In the genomic region with DNA sequence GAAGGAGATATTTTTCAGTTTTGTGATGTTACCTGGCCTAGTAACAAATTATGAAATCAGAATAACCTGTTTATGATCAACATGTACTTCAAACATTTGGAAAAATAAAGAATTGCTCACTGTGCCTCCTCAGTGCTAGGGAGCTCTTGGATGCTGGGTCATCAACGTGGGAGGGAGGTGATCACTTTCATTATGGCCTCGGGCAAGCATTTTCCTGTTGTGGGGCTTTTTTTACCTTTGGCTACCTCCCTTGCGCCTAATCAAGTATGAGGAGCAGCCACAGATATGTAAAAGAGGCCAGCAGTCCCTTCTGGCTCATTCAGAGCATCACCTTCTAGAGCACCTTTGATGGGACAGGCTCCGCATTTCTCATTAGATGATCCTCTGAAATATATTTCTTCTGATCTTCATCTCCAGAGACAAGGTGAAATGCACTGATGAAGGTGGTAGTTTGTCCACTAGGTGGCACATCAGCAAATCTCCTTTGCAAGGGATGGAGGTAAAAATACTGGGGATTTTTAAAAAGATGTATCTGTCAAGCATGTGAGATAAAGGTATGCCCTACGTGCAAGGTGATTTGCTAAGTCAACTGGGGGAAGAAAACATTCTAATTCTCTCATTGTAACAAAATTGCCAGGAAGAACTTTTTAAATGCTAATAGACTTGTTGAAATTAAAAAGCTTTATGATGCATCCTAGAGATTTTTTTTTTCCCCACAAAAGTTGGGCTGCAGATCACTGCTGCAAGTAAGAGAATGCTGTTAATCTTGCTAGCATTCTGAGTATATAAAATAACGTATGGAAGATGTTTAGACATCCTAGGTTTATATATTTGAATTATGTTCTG, we compare ENCODE assay signal across 8 cellular contexts.
DNase-seq lines count a peak whose midpoint lies in the region; ATAC-seq and TF ChIP-seq lines count a peak whose summit lies in the region.

No MANE protein-coding gene starts in this region.

- H3K9me3 ChIP-seq in SJCRH30 (replicated peaks) (no peaks in the 10 kb centered on the region), breast epithelium (no peaks in the 10 kb centered on the region), liver (ENCODE audit: control insufficient read depth in 4 of 4, low read length in 3 of 4) (no peaks in the 10 kb centered on the region)

- H3K9ac ChIP-seq in liver (ENCODE audit: low read depth in 1 of 2, low read length in 2 of 2) = no peak overlapping the region

- WGBS in liver = 55% methylated on average over 6 of the region's 6 CpGs
- 34 to 38% methylated on average over 6 of the region's 6 CpGs for WGBS in lower leg skin, 2 donors

- TF ChIP-seq RAD21 in liver (IDR thresholded peaks at IDR 0.05) = peak; percentile 73 to 86

- H3K27me3 ChIP-seq in SJCRH30 = peaks cover 9% of the 10 kb centered on the region
- no peaks in the 10 kb centered on the region for H3K27me3 ChIP-seq in breast epithelium
- no peaks in the 10 kb centered on the region for H3K27me3 ChIP-seq in liver (ENCODE audit: control insufficient read depth in 4 of 4, insufficient read depth in 4 of 4, low read length in 3 of 4)

- TF ChIP-seq CTCF in AG10803 (conservative IDR thresholded peaks at IDR 0.05; ENCODE audit: low read length) = peak; percentile 83
- peak; percentile 71 for TF ChIP-seq CTCF in GM12873 (IDR thresholded peaks at IDR 0.05; ENCODE audit: insufficient read depth, low read depth, low read length, missing control alignments)
- TF ChIP-seq CTCF in breast epithelium (IDR thresholded peaks at IDR 0.05) = peak; percentile 53 to 61 (median 57)
- peak; percentile 53 for TF ChIP-seq CTCF in liver (IDR thresholded peaks at IDR 0.05; ENCODE audit: low read depth, low read length, missing input control)
- no peak for TF ChIP-seq CTCF in lower leg skin (IDR thresholded peaks at IDR 0.05)

- TF ChIP-seq POLR2A in breast epithelium (IDR thresholded peaks at IDR 0.05) = no peak
- no peak for TF ChIP-seq POLR2A in lower leg skin (IDR thresholded peaks at IDR 0.05)

- DNase-seq in AG10803 (ENCODE audit: low read depth) (peak; percentile 48), SJCRH30 (peak; percentile 15 to 65), breast epithelium (ENCODE audit: low spot score in 2 of 2) (no peak), lower leg skin (ENCODE audit: low spot score in 2 of 2) (no peak)
- peak; percentile 36 for DNase-seq in stimulated activated naive CD8-positive, alpha-beta T cell treated with anti-CD3 and anti-CD28 coated beads, Interleukin-15, Interleukin-2, amounts not matched to agents 100 U/mL and 50 U/mL, for 24 hours

- H3K36me3 ChIP-seq in SJCRH30 = no peaks in the 10 kb centered on the region
- no peaks in the 10 kb centered on the region for H3K36me3 ChIP-seq in breast epithelium
- no peaks in the 10 kb centered on the region for H3K36me3 ChIP-seq in liver (ENCODE audit: control insufficient read depth in 4 of 4, insufficient read depth in 3 of 4, low read depth in 1 of 4, low read length in 3 of 4)

- intact Hi-C loops in breast epithelium (cut with DNase I; ENCODE audit: low total_unique reads) (no loop called here), lower leg skin (cut with DNase I; ENCODE audit: low total_unique reads) (no loop called here)

- peak; percentile 53 for ATAC-seq in HG03575 (IDR thresholded peaks at IDR 0.05; ENCODE audit: extremely low read depth, insufficient number of reproducible peaks, low FRiP score, unreplicated experiment)
- no peak for ATAC-seq in stimulated activated naive CD8-positive, alpha-beta T cell treated with anti-CD3 and anti-CD28 coated beads, Interleukin-15, Interleukin-2, amounts not matched to agents 100 U/mL and 50 U/mL, for 24 hours

- H3K27ac ChIP-seq in SJCRH30 (no peak overlapping the region), breast epithelium (no peak overlapping the region), liver (ENCODE audit: low read depth in 1 of 2, low read length in 2 of 2) (no peak overlapping the region)

- H3K4me1 ChIP-seq in SJCRH30 (no peaks in the 10 kb centered on the region), breast epithelium (no peaks in the 10 kb centered on the region), liver (ENCODE audit: control insufficient read depth in 4 of 4, insufficient read depth in 4 of 4, low read length in 3 of 4) (peaks cover 2 to 15% (median 9%) of the 10 kb centered on the region in 4 donors)

- H3K4me3 ChIP-seq in AG10803 (ENCODE audit: low read length) (no peak overlapping the region), SJCRH30 (no peak overlapping the region), breast epithelium (no peak overlapping the region), liver (ENCODE audit: low read depth in 1 of 3, low read length in 3 of 3) (no peak overlapping the region), lower leg skin (ENCODE audit: low read depth, poor library complexity, severe bottlenecking) (no peak overlapping the region)

TF ChIP-seq in liver, 16 proteins besides CTCF, POLR2A, EP300 and RAD21:
- TF ChIP-seq HNF4G (IDR thresholded peaks at IDR 0.05) (no peak), FOXA1 (IDR thresholded peaks at IDR 0.05) (no peak), NR2F2 (IDR thresholded peaks at IDR 0.05) (no peak), RXRA (IDR thresholded peaks at IDR 0.05) (no peak), EGR1 (IDR thresholded peaks at IDR 0.05; ENCODE audit: low read depth in 2 of 2) (no peak), JUND (IDR thresholded peaks at IDR 0.05) (no peak), FOXA2 (IDR thresholded peaks at IDR 0.05) (no peak), HNF4A (conservative IDR thresholded peaks at IDR 0.05) (no peak), YY1 (IDR thresholded peaks at IDR 0.05) (no peak), SP1 (IDR thresholded peaks at IDR 0.05) (no peak), GABPA (IDR thresholded peaks at IDR 0.05 in 1 of 2, conservative IDR thresholded peaks at IDR 0.05 in 1 of 2) (no peak), TAF1 (conservative IDR thresholded peaks at IDR 0.05) (no peak)
- TF ChIP-seq, protein P1, sequence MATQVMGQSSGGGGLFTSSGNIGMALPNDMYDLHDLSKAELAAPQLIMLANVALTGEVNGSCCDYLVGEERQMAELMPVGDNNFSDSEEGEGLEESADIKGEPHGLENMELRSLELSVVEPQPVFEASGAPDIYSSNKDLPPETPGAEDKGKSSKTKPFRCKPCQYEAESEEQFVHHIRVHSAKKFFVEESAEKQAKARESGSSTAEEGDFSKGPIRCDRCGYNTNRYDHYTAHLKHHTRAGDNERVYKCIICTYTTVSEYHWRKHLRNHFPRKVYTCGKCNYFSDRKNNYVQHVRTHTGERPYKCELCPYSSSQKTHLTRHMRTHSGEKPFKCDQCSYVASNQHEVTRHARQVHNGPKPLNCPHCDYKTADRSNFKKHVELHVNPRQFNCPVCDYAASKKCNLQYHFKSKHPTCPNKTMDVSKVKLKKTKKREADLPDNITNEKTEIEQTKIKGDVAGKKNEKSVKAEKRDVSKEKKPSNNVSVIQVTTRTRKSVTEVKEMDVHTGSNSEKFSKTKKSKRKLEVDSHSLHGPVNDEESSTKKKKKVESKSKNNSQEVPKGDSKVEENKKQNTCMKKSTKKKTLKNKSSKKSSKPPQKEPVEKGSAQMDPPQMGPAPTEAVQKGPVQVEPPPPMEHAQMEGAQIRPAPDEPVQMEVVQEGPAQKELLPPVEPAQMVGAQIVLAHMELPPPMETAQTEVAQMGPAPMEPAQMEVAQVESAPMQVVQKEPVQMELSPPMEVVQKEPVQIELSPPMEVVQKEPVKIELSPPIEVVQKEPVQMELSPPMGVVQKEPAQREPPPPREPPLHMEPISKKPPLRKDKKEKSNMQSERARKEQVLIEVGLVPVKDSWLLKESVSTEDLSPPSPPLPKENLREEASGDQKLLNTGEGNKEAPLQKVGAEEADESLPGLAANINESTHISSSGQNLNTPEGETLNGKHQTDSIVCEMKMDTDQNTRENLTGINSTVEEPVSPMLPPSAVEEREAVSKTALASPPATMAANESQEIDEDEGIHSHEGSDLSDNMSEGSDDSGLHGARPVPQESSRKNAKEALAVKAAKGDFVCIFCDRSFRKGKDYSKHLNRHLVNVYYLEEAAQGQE (IDR thresholded peaks at IDR 0.05) = no peak
- TF ChIP-seq, protein P2, sequence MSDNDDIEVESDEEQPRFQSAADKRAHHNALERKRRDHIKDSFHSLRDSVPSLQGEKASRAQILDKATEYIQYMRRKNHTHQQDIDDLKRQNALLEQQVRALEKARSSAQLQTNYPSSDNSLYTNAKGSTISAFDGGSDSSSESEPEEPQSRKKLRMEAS (IDR thresholded peaks at IDR 0.05) = no peak
- TF ChIP-seq, protein P3, sequence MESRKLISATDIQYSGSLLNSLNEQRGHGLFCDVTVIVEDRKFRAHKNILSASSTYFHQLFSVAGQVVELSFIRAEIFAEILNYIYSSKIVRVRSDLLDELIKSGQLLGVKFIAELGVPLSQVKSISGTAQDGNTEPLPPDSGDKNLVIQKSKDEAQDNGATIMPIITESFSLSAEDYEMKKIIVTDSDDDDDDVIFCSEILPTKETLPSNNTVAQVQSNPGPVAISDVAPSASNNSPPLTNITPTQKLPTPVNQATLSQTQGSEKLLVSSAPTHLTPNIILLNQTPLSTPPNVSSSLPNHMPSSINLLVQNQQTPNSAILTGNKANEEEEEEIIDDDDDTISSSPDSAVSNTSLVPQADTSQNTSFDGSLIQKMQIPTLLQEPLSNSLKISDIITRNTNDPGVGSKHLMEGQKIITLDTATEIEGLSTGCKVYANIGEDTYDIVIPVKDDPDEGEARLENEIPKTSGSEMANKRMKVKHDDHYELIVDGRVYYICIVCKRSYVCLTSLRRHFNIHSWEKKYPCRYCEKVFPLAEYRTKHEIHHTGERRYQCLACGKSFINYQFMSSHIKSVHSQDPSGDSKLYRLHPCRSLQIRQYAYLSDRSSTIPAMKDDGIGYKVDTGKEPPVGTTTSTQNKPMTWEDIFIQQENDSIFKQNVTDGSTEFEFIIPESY (IDR thresholded peaks at IDR 0.05) = no peak
- TF ChIP-seq, protein P4, sequence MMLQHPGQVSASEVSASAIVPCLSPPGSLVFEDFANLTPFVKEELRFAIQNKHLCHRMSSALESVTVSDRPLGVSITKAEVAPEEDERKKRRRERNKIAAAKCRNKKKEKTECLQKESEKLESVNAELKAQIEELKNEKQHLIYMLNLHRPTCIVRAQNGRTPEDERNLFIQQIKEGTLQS (IDR thresholded peaks at IDR 0.05) = no peak

Comparison
In these comparisons a context has a peak if more than half of its experiments do, and no peak if none do; other contexts are left out.
1. DNase-seq: peak in AG10803 (single experiment), SJCRH30 (2 of 2) and stimulated activated naive CD8-positive, alpha-beta T cell treated with anti-CD3 and anti-CD28 coated beads, Interleukin-15, Interleukin-2, amounts not matched to agents 100 U/mL and 50 U/mL, for 24 hours (single experiment); none in breast epithelium (0 of 2) and lower leg skin (0 of 2).
2. CTCF ChIP-seq: peak in AG10803 (single experiment), GM12873 (single experiment), breast epithelium (3 of 3) and liver (single experiment); none in lower leg skin (0 of 3).